In the genomic region with DNA sequence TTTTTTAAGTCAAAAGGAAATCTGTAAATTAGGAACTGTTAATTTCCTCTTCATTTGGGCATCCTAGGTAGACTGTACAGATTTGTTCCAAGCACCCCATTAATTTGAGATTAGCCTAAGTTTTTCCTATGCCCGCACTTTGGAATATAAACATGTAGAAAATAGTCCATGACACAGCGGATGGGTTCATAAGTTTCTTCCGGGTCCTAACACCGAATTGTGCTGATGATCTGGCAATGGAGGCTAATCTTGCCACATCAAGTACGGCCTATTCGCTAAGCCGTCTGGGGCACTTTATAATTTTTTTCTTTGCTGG, we compare ENCODE assay signal across 8 cellular contexts. TPM values are rescaled to one million over a fixed set of nuclear protein-coding genes. Genes with fewer than 3 reads are reported as not detected.
DNase-seq lines count a peak whose midpoint lies in the region; ATAC-seq, FAIRE-seq and TF ChIP-seq lines count a peak whose summit lies in the region.

No MANE protein-coding gene starts in this region.

- TF ChIP-seq POLR2A in gastroesophageal sphincter (IDR thresholded peaks at IDR 0.05) = no peak

- in situ Hi-C loops in KBM-7 (cut with MboI; ENCODE audit: low pct_unique_long_range_greater_than_20kb, low sequenced_read_pairs) = no loop called here

- H3K36me3 ChIP-seq in gastroesophageal sphincter = no peaks in the 10 kb centered on the region

- WGBS in gastroesophageal sphincter (ENCODE audit: low coverage in 1 of 2), 2 donors = 0% methylated on average over 4 to 6 of the region's 7 CpGs

- H3K4me3 ChIP-seq in gastroesophageal sphincter (peak overlapping the region; percentile 85 to 88), skin epidermis (peak overlapping the region; percentile 69 to 90 (median 74))

- ATAC-seq in SK-N-SH treated with all-trans-retinoic acid at 6 μM for 48 hours (peak; percentile 1; the same call in 2 of the 3 replicates), gastroesophageal sphincter (peak; percentile 24)

- H3K9me3 Mint-ChIP-seq in activated naive CD4-positive, alpha-beta T cell treated with anti-CD3 and anti-CD28 coated beads, Interleukin-2, amount 10 ng/mL, durations not matched to agents 7 days and 5 days = no peaks in the 10 kb centered on the region

- H3K27ac Mint-ChIP-seq in activated naive CD4-positive, alpha-beta T cell treated with anti-CD3 and anti-CD28 coated beads, Interleukin-2, amount 10 ng/mL, durations not matched to agents 7 days and 5 days = peak overlapping the region; percentile 100

- H3K4me1 ChIP-seq in gastroesophageal sphincter = peaks cover 0 to 13% (median 0%) of the 10 kb centered on the region in 3 donors

- FAIRE-seq in RCC 7860 (lab: Jason Lieb, UNC) = no peak

- no peak for TF ChIP-seq EP300 in gastroesophageal sphincter (IDR thresholded peaks at IDR 0.05)

- H3K27me3 ChIP-seq in gastroesophageal sphincter = no peaks in the 10 kb centered on the region

- H3K27me3 Mint-ChIP-seq in activated naive CD4-positive, alpha-beta T cell treated with anti-CD3 and anti-CD28 coated beads, Interleukin-2, amount 10 ng/mL, durations not matched to agents 7 days and 5 days = no peaks in the 10 kb centered on the region

- H3K36me3 Mint-ChIP-seq in activated naive CD4-positive, alpha-beta T cell treated with anti-CD3 and anti-CD28 coated beads, Interleukin-2, amount 10 ng/mL, durations not matched to agents 7 days and 5 days = peaks cover 9% of the 10 kb centered on the region

- H3K4me3 Mint-ChIP-seq in activated naive CD4-positive, alpha-beta T cell treated with anti-CD3 and anti-CD28 coated beads, Interleukin-2, amount 10 ng/mL, durations not matched to agents 7 days and 5 days = peak overlapping the region; percentile 90

- CTCF ChIA-PET in activated naive CD4-positive, alpha-beta T cell treated with anti-CD3 and anti-CD28 coated beads, Interleukin-2, amount 10 ng/mL, durations not matched to agents 7 days and 5 days (lab: Charles Lee) = no interaction called here

- no peaks in the 10 kb centered on the region for H3K9me3 ChIP-seq in gastroesophageal sphincter

- no peak for TF ChIP-seq CTCF in gastroesophageal sphincter (IDR thresholded peaks at IDR 0.05)

- H3K4me1 Mint-ChIP-seq in activated naive CD4-positive, alpha-beta T cell treated with anti-CD3 and anti-CD28 coated beads, Interleukin-2, amount 10 ng/mL, durations not matched to agents 7 days and 5 days = peaks cover 18% of the 10 kb centered on the region

- H3K27ac ChIP-seq in gastroesophageal sphincter (peak overlapping the region; percentile 89 to 99 (median 96)), skin epidermis (peak overlapping the region; percentile 54 to 99 (median 97))

- no peak for DNase-seq in activated naive CD4-positive, alpha-beta T cell treated with anti-CD3 and anti-CD28 coated beads, Interleukin-2, amount 10 ng/mL, durations not matched to agents 7 days and 5 days
- DNase-seq in activated naive CD4-positive, alpha-beta T cell treated with anti-CD3 and anti-CD28 coated beads, Interleukin-2, amount 50 U/mL, for 16 hours = no peak
- DNase-seq in NCI-H774 (lab: John Stamatoyannopoulos, UW) (no peak), RCC 7860 (ENCODE audit: low spot score) (no peak), KBM-7 (no peak)

TF ChIP-seq in SK-N-SH treated with all-trans-retinoic acid at 6 μM for 48 hours, 23 proteins besides CTCF, POLR2A, EP300 and RAD21:
- TF ChIP-seq, protein P1, sequence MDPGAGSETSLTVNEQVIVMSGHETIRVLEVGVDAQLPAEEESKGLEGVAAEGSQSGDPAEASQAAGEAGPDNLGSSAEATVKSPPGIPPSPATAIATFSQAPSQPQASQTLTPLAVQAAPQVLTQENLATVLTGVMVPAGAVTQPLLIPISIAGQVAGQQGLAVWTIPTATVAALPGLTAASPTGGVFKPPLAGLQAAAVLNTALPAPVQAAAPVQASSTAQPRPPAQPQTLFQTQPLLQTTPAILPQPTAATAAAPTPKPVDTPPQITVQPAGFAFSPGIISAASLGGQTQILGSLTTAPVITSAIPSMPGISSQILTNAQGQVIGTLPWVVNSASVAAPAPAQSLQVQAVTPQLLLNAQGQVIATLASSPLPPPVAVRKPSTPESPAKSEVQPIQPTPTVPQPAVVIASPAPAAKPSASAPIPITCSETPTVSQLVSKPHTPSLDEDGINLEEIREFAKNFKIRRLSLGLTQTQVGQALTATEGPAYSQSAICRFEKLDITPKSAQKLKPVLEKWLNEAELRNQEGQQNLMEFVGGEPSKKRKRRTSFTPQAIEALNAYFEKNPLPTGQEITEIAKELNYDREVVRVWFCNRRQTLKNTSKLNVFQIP (CRISPR knock-in tag; IDR thresholded peaks at IDR 0.05; ENCODE audit: borderline replicate concordance, low read depth) = no peak
- TF ChIP-seq PATZ1 (CRISPR knock-in tag; IDR thresholded peaks at IDR 0.05; ENCODE audit: borderline replicate concordance) = no peak

RNA-seq across cellular contexts. Expression of gene USP9X, which starts 1.2 kb away (rescaled TPM):
- total RNA-seq in gastroesophageal sphincter = 100 to 1,000 TPM; 113 to 141 (median 130) TPM
